21 cellular contexts compared by ENCODE assay signal in the genomic region with DNA sequence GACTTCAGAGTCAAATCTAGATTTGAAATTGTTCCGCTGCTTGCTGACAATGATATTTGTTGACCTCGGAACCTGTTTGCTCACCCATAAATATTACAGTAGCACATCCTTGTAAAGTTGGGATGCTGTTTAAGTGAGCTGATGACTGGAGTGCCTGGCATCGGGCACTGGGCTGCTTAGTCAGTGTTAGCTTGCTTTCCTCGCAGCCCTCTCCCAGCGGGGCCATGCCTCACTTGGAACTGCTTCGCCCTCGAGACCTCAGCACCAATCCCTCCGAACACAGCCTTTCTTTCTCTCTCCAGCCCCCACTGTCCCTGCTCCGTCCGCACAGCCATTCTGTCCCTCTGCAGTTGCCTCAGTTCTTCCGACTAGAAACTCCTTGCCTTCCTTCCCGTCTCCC. TPM values are rescaled to one million over a fixed set of nuclear protein-coding genes. Genes with fewer than 3 reads are reported as not detected.
"Had no signal": no experiment of that assay in that cellular context is flagged by ENCODE, and none has a peak within 500 bp of the region (broad histone marks: within the 10 kb centered on the region; RNA-seq: fewer than 3 reads in every experiment).

No MANE protein-coding gene starts in this region.

- H3K4me3 Mint-ChIP-seq: activated CD4-positive, alpha-beta memory T cell treated with anti-CD3 and anti-CD28 coated beads, Interleukin-2, amount 10 ng/mL, durations not matched to agents 7 days and 5 days; activated T-cell treated with anti-CD3 and anti-CD28 coated beads, Interleukin-2, amount 50 U/mL, for 24 hours; nephron had no signal

- H3K36me3 ChIP-seq: transverse colon had no signal

- H3K27ac ChIP-seq: gastroesophageal sphincter, heart right ventricle, left lung, right atrium auricular region, skin epidermis, transverse colon had no signal

- DNase-seq: activated CD4-positive, alpha-beta memory T cell treated with anti-CD3 and anti-CD28 coated beads, Interleukin-2, amount 10 ng/mL, durations not matched to agents 7 days and 5 days; activated effector memory CD4-positive, alpha-beta T cell treated with Interleukin-2 at 50 U/mL for 16 hours; activated T-cell treated with anti-CD3 and anti-CD28 coated beads, Interleukin-2, amount 50 U/mL, for 24 hours; aorta; dermis blood vessel endothelial cell; heart right ventricle; stimulated activated CD4-positive, alpha-beta T cell treated with anti-CD3 and anti-CD28 coated beads, Interleukin-15, amount 100 ng/mL, for 24 hours; stimulated activated CD4-positive, alpha-beta T cell treated with anti-CD3 and anti-CD28 coated beads, Interleukin-4, amount 100 ng/mL, for 1 hour; stimulated activated naive CD4-positive, alpha-beta T cell treated with Interleukin-2 at 50 U/mL for 16 hours; substantia nigra; T-helper 1 cell; transverse colon had no signal

- H3K9me3 Mint-ChIP-seq: activated CD4-positive, alpha-beta memory T cell treated with anti-CD3 and anti-CD28 coated beads, Interleukin-2, amount 10 ng/mL, durations not matched to agents 7 days and 5 days; activated T-cell treated with anti-CD3 and anti-CD28 coated beads, Interleukin-2, amount 50 U/mL, for 24 hours; nephron had no signal

- ATAC-seq: gastroesophageal sphincter, heart right ventricle, left lung had no signal

- H3K27ac Mint-ChIP-seq: activated CD4-positive, alpha-beta memory T cell treated with anti-CD3 and anti-CD28 coated beads, Interleukin-2, amount 10 ng/mL, durations not matched to agents 7 days and 5 days; activated T-cell treated with anti-CD3 and anti-CD28 coated beads, Interleukin-2, amount 50 U/mL, for 24 hours; nephron; progenitor cell of endocrine pancreas had no signal

- H3K4me1 ChIP-seq: gastroesophageal sphincter, heart right ventricle, left lung, right atrium auricular region, transverse colon had no signal

- H3K4me1 Mint-ChIP-seq: nephron had no signal

- H3K27me3 Mint-ChIP-seq: activated CD4-positive, alpha-beta memory T cell treated with anti-CD3 and anti-CD28 coated beads, Interleukin-2, amount 10 ng/mL, durations not matched to agents 7 days and 5 days; activated T-cell treated with anti-CD3 and anti-CD28 coated beads, Interleukin-2, amount 50 U/mL, for 24 hours; progenitor cell of endocrine pancreas had no signal

- H3K4me3 ChIP-seq: gastroesophageal sphincter, heart right ventricle, left lung, right atrium auricular region, skin epidermis, transverse colon had no signal

- H3K9me3 ChIP-seq: gastroesophageal sphincter, heart right ventricle, left lung, right atrium auricular region, transverse colon had no signal

- H3K27me3 ChIP-seq: gastroesophageal sphincter, heart right ventricle, left lung, right atrium auricular region, transverse colon had no signal

RNA-seq across cellular contexts. Expression of a gene that starts 35.4 kb away (rescaled TPM):
- total RNA-seq: aorta, epithelial cell of proximal tubule, omental fat pad had no signal
- polyA plus RNA-seq: keratinocyte had no signal
